ENCODE assay signal across 20 cellular contexts in genomic region chr16:84482951-84483881, GRCh38. TPM values are rescaled to one million over a fixed set of nuclear protein-coding genes. Genes with fewer than 3 reads are reported as not detected.
A peak's percentile ranks its signal among the peaks of the same experiment; 100 is the strongest.
DNase-seq lines count a peak whose midpoint lies in the region; ATAC-seq, FAIRE-seq and TF ChIP-seq lines count a peak whose summit lies in the region.
"Had no signal": no experiment of that assay in that cellular context is flagged by ENCODE, and none has a peak within 500 bp of the region (broad histone marks: within the 10 kb centered on the region; RNA-seq: fewer than 3 reads in every experiment).

No MANE protein-coding gene starts in this region.

- DNase-seq in HFFc6 (no peak), colonic mucosa (peak; percentile 15), sciatic nerve (ENCODE audit: low spot score) (peak; percentile 51), D721Med (ENCODE audit: insufficient read length, low spot score) (no peak), BE2C (no peak), NCI-H1092 (lab: John Stamatoyannopoulos, UW) (no peak)
- DNase-seq: DMS53, HCEC 1CT, Karpas-422, MM.1S, NCI-H1930, NCI-H2171 treated with DMSO at 0.1 percent for 48 hours, NCI-H82 had no signal

- H3K9ac ChIP-seq in BLaER1 = peak overlapping the region; percentile 3; the same call in 1 of the 2 replicates
- H3K9ac ChIP-seq in colonic mucosa (ENCODE audit: low read depth in 2 of 2, low read length in 2 of 2) = no peak overlapping the region

- H3K27me3 Mint-ChIP-seq in HFFc6 (ENCODE audit: insufficient read depth) = no peaks in the 10 kb centered on the region

- H3K4me1 ChIP-seq in BLaER1 = peaks cover 23% of the 10 kb centered on the region
- no peaks in the 10 kb centered on the region for H3K4me1 ChIP-seq in colonic mucosa
- H3K4me1 ChIP-seq in BE2C = no peaks in the 10 kb centered on the region
- H3K4me1 ChIP-seq: Caco-2, Peyer's patch had no signal

- no peak overlapping the region for H3K4me3 ChIP-seq in BLaER1
- H3K4me3 ChIP-seq in colonic mucosa = no peak overlapping the region
- no peak overlapping the region for H3K4me3 ChIP-seq in BE2C (ENCODE audit: low read depth, low read length)
- H3K4me3 ChIP-seq: GM12878, Peyer's patch had no signal

- FAIRE-seq in D721Med (lab: Jason Lieb, UNC) = no peak
- FAIRE-seq: GM12878, GM18507 had no signal

- H3K36me3 Mint-ChIP-seq in HFFc6 (ENCODE audit: low read depth) = peaks cover 45% of the 10 kb centered on the region

- H3K4me1 Mint-ChIP-seq in HFFc6 (ENCODE audit: low read depth) = peaks cover 13% of the 10 kb centered on the region

- TF ChIP-seq CTCF in HFFc6 (IDR thresholded peaks at IDR 0.05) (no peak), colonic mucosa (IDR thresholded peaks at IDR 0.05) (no peak), D721Med (IDR thresholded peaks at IDR 0.05; ENCODE audit: insufficient read depth, missing control alignments) (no peak), BE2C (IDR thresholded peaks at IDR 0.05; ENCODE audit: low read depth, low read length) (no peak)

- H3K27ac ChIP-seq in BLaER1 (peak overlapping the region; percentile 44), colonic mucosa (no peak overlapping the region)
- H3K27ac ChIP-seq: C4-2B, Peyer's patch had no signal

- ATAC-seq in sciatic nerve (no peak), GM21423 (IDR thresholded peaks at IDR 0.05; ENCODE audit: unreplicated experiment) (no peak)
- ATAC-seq: GM12878 had no signal

- peak overlapping the region; percentile 19 for H3K27ac Mint-ChIP-seq in HFFc6

- H4K20me1 ChIP-seq in BLaER1 = no peaks in the 10 kb centered on the region

- H3K4me3 Mint-ChIP-seq in HFFc6 = no peak overlapping the region

- H3K36me3 ChIP-seq in BLaER1 (peaks cover 59% of the 10 kb centered on the region), colonic mucosa (peaks cover 5% of the 10 kb centered on the region), BE2C (no peaks in the 10 kb centered on the region)

- peak overlapping the region; percentile 73 for H3K4me2 ChIP-seq in BLaER1

- H3K27me3 ChIP-seq in BLaER1 = no peaks in the 10 kb centered on the region
- no peaks in the 10 kb centered on the region for H3K27me3 ChIP-seq in colonic mucosa
- H3K27me3 ChIP-seq in BE2C = no peaks in the 10 kb centered on the region
- H3K27me3 ChIP-seq: Peyer's patch had no signal

- intact Hi-C loops in colonic mucosa (cut with DNase I) = loop anchor here (5.0 to 10.0 kb wide), 3 partner anchors 206 to 518 kb away; partner anchors contain the start of genes NECAB2 and TAF1C
- intact Hi-C loops in sciatic nerve (cut with DNase I) = loop anchor here (5.0 to 10.0 kb wide), 3 partner anchors 206 to 518 kb away; partner anchors contain the start of genes NECAB2 and TAF1C

- H3K9me3 ChIP-seq in BLaER1 (no peaks in the 10 kb centered on the region), colonic mucosa (no peaks in the 10 kb centered on the region), BE2C (no peaks in the 10 kb centered on the region)
- H3K9me3 ChIP-seq: Caco-2, Peyer's patch had no signal

- H3K9me3 Mint-ChIP-seq in HFFc6 = no peaks in the 10 kb centered on the region

RNA-seq across cellular contexts. Expression of gene MEAK7, which starts 21.2 kb away (rescaled TPM):
- 10 to 100 TPM; 45.6 to 57.3 (median 50.8) TPM for total RNA-seq in HFFc6 (2021; fragmentation: NEBNext Ultra II Directional; extraction: Animal tissue kit (Norgen Biotek cat#: 25700))
- total RNA-seq in colonic mucosa (10 to 100 TPM; 17.0 to 23.4 TPM), sciatic nerve (21.8 TPM)
- polyA plus RNA-seq in BE2C (2012; ENCODE audit: insufficient read depth, insufficient read length, low read depth) = 4.6 TPM

Comparison
In these comparisons a context has a peak if more than half of its experiments do, and no peak if none do; other contexts are left out.
1. DNase-seq: peak in colonic mucosa (single experiment) and sciatic nerve (single experiment); none in HFFc6 (single experiment), D721Med (single experiment), BE2C (single experiment) and NCI-H1092 (single experiment).